8 cellular contexts compared by ENCODE assay signal in genomic region chr6:158008894-158009891, GRCh38.
DNase-seq lines count a peak whose midpoint lies in the region; ATAC-seq and FAIRE-seq lines count a peak whose summit lies in the region.

No MANE protein-coding gene starts in this region.

- FAIRE-seq in GM19239 (lab: Jason Lieb, UNC): no peak

- peak overlapping the region; percentile 17 for H3K27ac Mint-ChIP-seq in stimulated activated effector memory CD8-positive, alpha-beta T cell treated with anti-CD3 and anti-CD28 coated beads, Interleukin-12 subunit alpha, Interleukin-12 subunit beta, amount 100 ng/mL, for 72 hours

- H3K9me3 Mint-ChIP-seq in stimulated activated effector memory CD8-positive, alpha-beta T cell treated with anti-CD3 and anti-CD28 coated beads, Interleukin-12 subunit alpha, Interleukin-12 subunit beta, amount 100 ng/mL, for 72 hours: no peaks in the 10 kb centered on the region

- H3K27ac ChIP-seq in angular gyrus (ENCODE audit: low read depth, low read length): peak overlapping the region; percentile 99

- H3K4me1 Mint-ChIP-seq in stimulated activated effector memory CD8-positive, alpha-beta T cell treated with anti-CD3 and anti-CD28 coated beads, Interleukin-12 subunit alpha, Interleukin-12 subunit beta, amount 100 ng/mL, for 72 hours: peaks cover 80% of the 10 kb centered on the region

- peak overlapping the region; percentile 44 for H3K4me3 Mint-ChIP-seq in stimulated activated effector memory CD8-positive, alpha-beta T cell treated with anti-CD3 and anti-CD28 coated beads, Interleukin-12 subunit alpha, Interleukin-12 subunit beta, amount 100 ng/mL, for 72 hours

- peak; percentile 33 for ATAC-seq in stimulated activated effector memory CD8-positive, alpha-beta T cell treated with anti-CD3 and anti-CD28 coated beads, Interleukin-12 subunit alpha, Interleukin-12 subunit beta, amount 100 ng/mL, for 72 hours
- no peak for ATAC-seq in GM21381 (IDR thresholded peaks at IDR 0.05; ENCODE audit: unreplicated experiment)

- H3K36me3 Mint-ChIP-seq in stimulated activated effector memory CD8-positive, alpha-beta T cell treated with anti-CD3 and anti-CD28 coated beads, Interleukin-12 subunit alpha, Interleukin-12 subunit beta, amount 100 ng/mL, for 72 hours: peaks cover 7% of the 10 kb centered on the region

- DNase-seq in DMS79 (lab: John Stamatoyannopoulos, UW) (peak; percentile 73), NCI-H69 (lab: John Stamatoyannopoulos, UW) (peak; percentile 99), inferior parietal cortex (ENCODE audit: extremely low spot score) (peak; percentile 79), NAMALWA (ENCODE audit: low spot score) (no peak), GM19239 (ENCODE audit: insufficient read length, low spot score) (no peak)
- no peak for DNase-seq in stimulated activated effector memory CD8-positive, alpha-beta T cell treated with anti-CD3 and anti-CD28 coated beads, Interleukin-12 subunit alpha, Interleukin-12 subunit beta, amount 100 ng/mL, for 72 hours (ENCODE audit: low spot score in 2 of 2)

Comparison
In these comparisons a context has a peak if more than half of its experiments do, and no peak if none do; other contexts are left out.
1. DNase-seq: peak in DMS79 (single experiment), NCI-H69 (single experiment) and inferior parietal cortex (single experiment); none in stimulated activated effector memory CD8-positive, alpha-beta T cell treated with anti-CD3 and anti-CD28 coated beads, Interleukin-12 subunit alpha, Interleukin-12 subunit beta, amount 100 ng/mL, for 72 hours (0 of 2), NAMALWA (single experiment) and GM19239 (single experiment).